ENCODE assay signal across 12 cellular contexts in the genomic region with DNA sequence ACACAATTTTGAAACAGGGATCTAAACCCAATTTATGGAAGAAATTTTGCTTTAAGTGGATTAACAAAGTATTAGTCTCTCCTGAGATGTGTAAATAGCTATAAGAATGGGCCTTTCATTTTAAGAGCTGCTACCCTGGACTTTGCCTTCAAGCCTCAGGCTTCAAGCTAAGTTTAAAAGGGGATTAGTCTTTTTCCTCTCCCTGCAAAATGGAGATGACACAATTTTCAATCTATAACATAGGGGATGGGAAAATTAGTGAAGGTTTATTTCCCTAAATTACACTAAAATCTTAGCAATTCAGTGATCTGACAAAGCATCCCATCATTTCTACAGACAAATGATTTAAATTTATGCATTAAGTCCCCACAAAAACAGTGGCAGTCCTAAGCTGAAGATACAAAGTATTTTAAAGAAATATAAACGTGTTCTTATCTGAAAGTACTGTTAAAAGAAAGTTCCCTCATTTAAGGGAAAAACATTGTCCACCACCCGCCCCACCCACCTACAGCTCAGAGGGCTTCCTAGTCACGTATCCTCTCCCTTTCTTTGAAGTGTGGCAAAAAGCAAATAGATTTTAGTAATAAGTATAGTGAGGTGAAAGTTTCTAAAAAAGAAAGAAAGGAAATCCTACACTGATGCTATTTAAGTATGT.
A peak's percentile ranks its signal among the peaks of the same experiment; 100 is the strongest.
DNase-seq lines count a peak whose midpoint lies in the region; ATAC-seq lines count a peak whose summit lies in the region.
"Had no signal": no experiment of that assay in that cellular context is flagged by ENCODE, and none has a peak within 500 bp of the region (broad histone marks: within the 10 kb centered on the region; RNA-seq: fewer than 3 reads in every experiment).

No MANE protein-coding gene starts in this region.

- peaks cover 2% of the 10 kb centered on the region for H3K36me3 Mint-ChIP-seq in activated naive CD8-positive, alpha-beta T cell
- H3K36me3 Mint-ChIP-seq: memory B cell had no signal

- H3K27me3 Mint-ChIP-seq in activated naive CD8-positive, alpha-beta T cell: no peaks in the 10 kb centered on the region
- H3K27me3 Mint-ChIP-seq: memory B cell had no signal

- peaks cover 17% of the 10 kb centered on the region for H3K4me1 Mint-ChIP-seq in activated naive CD8-positive, alpha-beta T cell (ENCODE audit: low read depth)

- DNase-seq in stimulated activated CD8-positive, alpha-beta memory T cell treated with anti-CD3 and anti-CD28 coated beads, Interleukin-4, amount 100 ng/mL, for 24 hours (ENCODE audit: low read depth): peak; percentile 9
- no peak for DNase-seq in stimulated activated CD8-positive, alpha-beta memory T cell treated with anti-CD3 and anti-CD28 coated beads, Interleukin-4, amount 100 ng/mL, for 48 hours
- no peak for DNase-seq in NCI-H2171 (lab: John Stamatoyannopoulos, UW)
- DNase-seq in hippocampal formation (lab: John Stamatoyannopoulos, UW): no peak
- no peak for DNase-seq in inferior parietal cortex (ENCODE audit: extremely low spot score)
- DNase-seq: BE2C, cerebellar nuclear complex had no signal

- H3K9me3 ChIP-seq in subcutaneous abdominal adipose tissue (ENCODE audit: control insufficient read depth in 5 of 5, low read length in 5 of 5): no peaks in the 10 kb centered on the region
- H3K9me3 ChIP-seq: BE2C, SJSA1 had no signal

- H3K4me3 ChIP-seq in subcutaneous abdominal adipose tissue (ENCODE audit: low read depth in 1 of 5, low read length in 5 of 5): no peak overlapping the region
- H3K4me3 ChIP-seq: SJSA1 had no signal

- H3K4me3 Mint-ChIP-seq in activated naive CD8-positive, alpha-beta T cell: peak overlapping the region; percentile 55
- H3K4me3 Mint-ChIP-seq: memory B cell had no signal

- H3K27me3 ChIP-seq in subcutaneous abdominal adipose tissue (ENCODE audit: control insufficient read depth in 5 of 5, insufficient read depth in 4 of 5, low read length in 5 of 5): no peaks in the 10 kb centered on the region
- H3K27me3 ChIP-seq: BE2C, SJSA1 had no signal

- H3K27ac Mint-ChIP-seq in activated naive CD8-positive, alpha-beta T cell: peak overlapping the region; percentile 62

- H3K9ac ChIP-seq in subcutaneous abdominal adipose tissue (ENCODE audit: low read length in 5 of 5): peak overlapping the region in 1 of 5 donors; percentile 16

- ATAC-seq in HG03342 (IDR thresholded peaks at IDR 0.05; ENCODE audit: unreplicated experiment): peak; percentile 68

- H3K4me1 ChIP-seq in subcutaneous abdominal adipose tissue (ENCODE audit: control insufficient read depth in 5 of 5, insufficient read depth in 5 of 5, low read length in 5 of 5): peaks cover 0 to 28% (median 0%) of the 10 kb centered on the region in 5 donors
- H3K4me1 ChIP-seq: BE2C had no signal

- no peaks in the 10 kb centered on the region for H3K9me3 Mint-ChIP-seq in activated naive CD8-positive, alpha-beta T cell (ENCODE audit: low read depth)
- H3K9me3 Mint-ChIP-seq: memory B cell had no signal

- peak overlapping the region; percentile 9 for H3K27ac ChIP-seq in subcutaneous abdominal adipose tissue (ENCODE audit: low read depth, low read length)
- H3K27ac ChIP-seq: SJSA1 had no signal

- no peaks in the 10 kb centered on the region for H3K36me3 ChIP-seq in subcutaneous abdominal adipose tissue (ENCODE audit: control insufficient read depth in 5 of 5, insufficient read depth in 5 of 5, low read length in 5 of 5)
- H3K36me3 ChIP-seq: BE2C, SJSA1 had no signal
